Comparison of ENCODE assay signal across 10 cellular contexts in the genomic region with DNA sequence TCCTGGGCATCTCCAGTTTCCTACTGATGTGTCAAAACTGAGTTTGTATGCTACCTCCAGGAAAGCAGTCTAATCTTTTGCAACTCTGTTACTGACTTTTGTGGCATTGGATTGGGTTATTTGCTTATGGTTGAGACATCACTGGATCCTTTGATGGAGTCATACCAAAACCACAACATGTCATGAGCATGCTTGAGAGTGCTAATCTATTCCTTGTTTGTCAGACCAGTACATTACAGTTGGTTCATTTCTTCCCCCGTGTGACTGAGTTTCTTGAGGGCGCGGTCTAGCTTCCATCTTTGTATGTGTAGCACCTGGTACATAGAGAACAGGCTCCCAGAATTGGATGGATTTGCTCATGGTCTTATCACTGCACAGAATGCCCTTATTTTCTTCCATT. TPM values are rescaled to one million over a fixed set of nuclear protein-coding genes. Genes with fewer than 3 reads are reported as not detected.
DNase-seq lines count a peak whose midpoint lies in the region; ATAC-seq lines count a peak whose summit lies in the region.
"Had no signal": no experiment of that assay in that cellular context is flagged by ENCODE, and none has a peak within 500 bp of the region (broad histone marks: within the 10 kb centered on the region; RNA-seq: fewer than 3 reads in every experiment).

No MANE protein-coding gene starts in this region.

- DNase-seq in activated CD8-positive, alpha-beta memory T cell treated with anti-CD3 and anti-CD28 coated beads, Interleukin-2, amount 10 ng/mL, durations not matched to agents 7 days and 5 days = peak; percentile 48
- no peak for DNase-seq in activated CD8-positive, alpha-beta memory T cell treated with anti-CD3 and anti-CD28 coated beads, Interleukin-2, amount 50 U/mL, for 4 hours
- no peak for DNase-seq in activated T-cell treated with anti-CD3 and anti-CD28 coated beads, Interleukin-2, amount 50 U/mL, for 24 hours
- DNase-seq in stimulated activated CD4-positive, alpha-beta T cell treated with anti-CD3 and anti-CD28 coated beads, TNF-alpha, amount 100 ng/mL, for 48 hours (ENCODE audit: low read depth in 3 of 3) = peak; percentile 1 to 16 (median 6)
- DNase-seq in caudate nucleus (lab: John Stamatoyannopoulos, UW) = no peak
- DNase-seq in NCI-H524 (lab: John Stamatoyannopoulos, UW) = no peak
- no peak for DNase-seq in DMS79 treated with DMSO at 0.1 percent for 48 hours (lab: John Stamatoyannopoulos, UW)
- DNase-seq: effector CD4-positive, alpha-beta T cell; NCI-H1694 treated with DMSO at 0.1 percent for 48 hours had no signal

- no peak overlapping the region for H3K27ac ChIP-seq in caudate nucleus (ENCODE audit: low read depth, low read length)

- peak overlapping the region; percentile 41 for H3K27ac Mint-ChIP-seq in activated CD8-positive, alpha-beta memory T cell treated with anti-CD3 and anti-CD28 coated beads, Interleukin-2, amount 10 ng/mL, durations not matched to agents 7 days and 5 days
- H3K27ac Mint-ChIP-seq in activated T-cell treated with anti-CD3 and anti-CD28 coated beads, Interleukin-2, amount 50 U/mL, for 24 hours = peak overlapping the region; percentile 18

- H3K27me3 Mint-ChIP-seq in activated CD8-positive, alpha-beta memory T cell treated with anti-CD3 and anti-CD28 coated beads, Interleukin-2, amount 10 ng/mL, durations not matched to agents 7 days and 5 days = no peaks in the 10 kb centered on the region
- no peaks in the 10 kb centered on the region for H3K27me3 Mint-ChIP-seq in activated T-cell treated with anti-CD3 and anti-CD28 coated beads, Interleukin-2, amount 50 U/mL, for 24 hours

- ATAC-seq in activated CD8-positive, alpha-beta memory T cell treated with anti-CD3 and anti-CD28 coated beads, Interleukin-2, amount 10 ng/mL, durations not matched to agents 7 days and 5 days = peak; percentile 75
- peak; percentile 90 for ATAC-seq in HG02885 (IDR thresholded peaks at IDR 0.05; ENCODE audit: poor library complexity, unreplicated experiment)

- H3K4me1 Mint-ChIP-seq in activated CD8-positive, alpha-beta memory T cell treated with anti-CD3 and anti-CD28 coated beads, Interleukin-2, amount 10 ng/mL, durations not matched to agents 7 days and 5 days = peaks cover 9% of the 10 kb centered on the region
- peaks cover 17% of the 10 kb centered on the region for H3K4me1 Mint-ChIP-seq in activated T-cell treated with anti-CD3 and anti-CD28 coated beads, Interleukin-2, amount 50 U/mL, for 24 hours (ENCODE audit: low read depth)

- CTCF ChIA-PET in activated CD8-positive, alpha-beta memory T cell treated with anti-CD3 and anti-CD28 coated beads, Interleukin-2, amount 10 ng/mL, durations not matched to agents 7 days and 5 days (lab: Charles Lee) = no interaction called here

- H3K36me3 Mint-ChIP-seq in activated CD8-positive, alpha-beta memory T cell treated with anti-CD3 and anti-CD28 coated beads, Interleukin-2, amount 10 ng/mL, durations not matched to agents 7 days and 5 days = peaks cover 5% of the 10 kb centered on the region
- H3K36me3 Mint-ChIP-seq in activated T-cell treated with anti-CD3 and anti-CD28 coated beads, Interleukin-2, amount 50 U/mL, for 24 hours (ENCODE audit: low read depth) = peaks cover 64% of the 10 kb centered on the region

- H3K4me3 Mint-ChIP-seq in activated CD8-positive, alpha-beta memory T cell treated with anti-CD3 and anti-CD28 coated beads, Interleukin-2, amount 10 ng/mL, durations not matched to agents 7 days and 5 days = no peak overlapping the region
- no peak overlapping the region for H3K4me3 Mint-ChIP-seq in activated T-cell treated with anti-CD3 and anti-CD28 coated beads, Interleukin-2, amount 50 U/mL, for 24 hours

- H3K9me3 Mint-ChIP-seq in activated CD8-positive, alpha-beta memory T cell treated with anti-CD3 and anti-CD28 coated beads, Interleukin-2, amount 10 ng/mL, durations not matched to agents 7 days and 5 days (ENCODE audit: low read depth) = no peaks in the 10 kb centered on the region
- no peaks in the 10 kb centered on the region for H3K9me3 Mint-ChIP-seq in activated T-cell treated with anti-CD3 and anti-CD28 coated beads, Interleukin-2, amount 50 U/mL, for 24 hours

RNA-seq across cellular contexts. Expression of a gene that starts 43.2 kb away (rescaled TPM):
- total RNA-seq in activated CD8-positive, alpha-beta memory T cell treated with anti-CD3 and anti-CD28 coated beads, Interleukin-2, amount 10 ng/mL, durations not matched to agents 7 days and 5 days = 10 to 100 TPM; 42.8 to 51.8 TPM

RNA-seq across cellular contexts. Expression of a gene that starts 43.8 kb away (rescaled TPM):
- total RNA-seq in activated CD8-positive, alpha-beta memory T cell treated with anti-CD3 and anti-CD28 coated beads, Interleukin-2, amount 10 ng/mL, durations not matched to agents 7 days and 5 days = not detected

RNA-seq across cellular contexts. Expression of a gene that starts 53.6 kb away (rescaled TPM):
- 1 to 10 TPM; 7.4 to 9.7 TPM for total RNA-seq in activated CD8-positive, alpha-beta memory T cell treated with anti-CD3 and anti-CD28 coated beads, Interleukin-2, amount 10 ng/mL, durations not matched to agents 7 days and 5 days

Comparison
In these comparisons a context has a peak if more than half of its experiments do, and no peak if none do; other contexts are left out.
1. DNase-seq: peak in activated CD8-positive, alpha-beta memory T cell treated with anti-CD3 and anti-CD28 coated beads, Interleukin-2, amount 10 ng/mL, durations not matched to agents 7 days and 5 days (single experiment) and stimulated activated CD4-positive, alpha-beta T cell treated with anti-CD3 and anti-CD28 coated beads, TNF-alpha, amount 100 ng/mL, for 48 hours (3 of 3); none in activated CD8-positive, alpha-beta memory T cell treated with anti-CD3 and anti-CD28 coated beads, Interleukin-2, amount 50 U/mL, for 4 hours (single experiment), activated T-cell treated with anti-CD3 and anti-CD28 coated beads, Interleukin-2, amount 50 U/mL, for 24 hours (single experiment), caudate nucleus (0 of 61), NCI-H524 (0 of 2) and DMS79 treated with DMSO at 0.1 percent for 48 hours (single experiment).